In genomic region chr10:46106410-46107255, GRCh38 we compare ENCODE assay signal across 8 cellular contexts.
DNase-seq lines count a peak whose midpoint lies in the region; ATAC-seq, FAIRE-seq and TF ChIP-seq lines count a peak whose summit lies in the region.

No MANE protein-coding gene starts in this region.

- SMC1A ChIA-PET in GM12878 (lab: Charles Lee; ENCODE audit: uncharacterized antibody, unreplicated experiment), result no interaction called here

- BruUV-seq in Calu3 (replicated peaks; lab: Mats Ljungman, UMichigan) (no TSS peak), GM12878 (replicated peaks; lab: Mats Ljungman, UMichigan) (no TSS peak)

- H2AFZ ChIP-seq in GM12878 (ENCODE audit: control insufficient read depth, low read depth, low read length) (peak overlapping the region; percentile 25), hepatocyte (peak overlapping the region; percentile 34)

- CTCF ChIA-PET in Calu3 (lab: Charles Lee), result interaction anchor here (1.6 kb wide), 1 partner anchor 176 kb away, joined by 8 read pairs; no protein-coding TSS in a partner anchor
- CTCF ChIA-PET in GM12878 (lab: Yijun Ruan, JAX), result no interaction called here

- TF ChIP-seq POLR2A in GM12878 (IDR thresholded peaks at IDR 0.05; ENCODE audit: low read depth, low read length), result no peak
- peak; percentile 36 for TF ChIP-seq POLR2A in prostate gland (IDR thresholded peaks at IDR 0.05)

- no peaks in the 10 kb centered on the region for H3K4me1 ChIP-seq in SJCRH30
- no peaks in the 10 kb centered on the region for H3K4me1 ChIP-seq in GM12878 (ENCODE audit: control insufficient read depth, insufficient read depth, low read length)
- peaks cover 7% of the 10 kb centered on the region for H3K4me1 ChIP-seq in hepatocyte (ENCODE audit: insufficient read depth)
- H3K4me1 ChIP-seq in prostate gland (replicated peaks), result peaks cover 7% of the 10 kb centered on the region

- H3K79me2 ChIP-seq in GM12878 (ENCODE audit: control insufficient read depth, insufficient read depth, low read length), result no peaks in the 10 kb centered on the region
- H3K79me2 ChIP-seq in hepatocyte, result no peaks in the 10 kb centered on the region

- H3K27me3 ChIP-seq in SJCRH30 (no peaks in the 10 kb centered on the region), GM12878 (replicated peaks in 1 of 2; ENCODE audit: control insufficient read depth in 2 of 2, insufficient read depth in 2 of 2, low read length in 1 of 2) (peaks cover 0 to 5% of the 10 kb centered on the region in 2 experiments; a peak in 1 of 4 replicates), hepatocyte (peaks cover 6% of the 10 kb centered on the region), prostate gland (replicated peaks; ENCODE audit: insufficient read depth) (no peaks in the 10 kb centered on the region)

- ATAC-seq in GM19468 (IDR thresholded peaks at IDR 0.05; ENCODE audit: extremely low read depth, unreplicated experiment), result peak; percentile 24
- peak; percentile 96 for ATAC-seq in GM12878

- intact Hi-C loops in Calu3 (cut with micrococcal nuclease; ENCODE audit: unreplicated experiment), result no loop called here
- intact Hi-C loops in GM12878 (cut with micrococcal nuclease; ENCODE audit: unreplicated experiment), result no loop called here
- intact Hi-C loops in prostate gland (cut with DNase I), result no loop called here

- RAD21 ChIA-PET in GM12878 (lab: Charles Lee; ENCODE audit: unreplicated experiment), result no interaction called here

- no peak overlapping the region for H3K9ac ChIP-seq in GM12878 (ENCODE audit: control insufficient read depth, insufficient read depth, low read length)

- H4K20me1 ChIP-seq in GM12878 (ENCODE audit: control insufficient read depth, insufficient read depth) (no peaks in the 10 kb centered on the region), hepatocyte (ENCODE audit: insufficient read depth, poor library complexity, severe bottlenecking) (no peaks in the 10 kb centered on the region)

- H3K36me3 ChIP-seq in SJCRH30 (no peaks in the 10 kb centered on the region), GM12878 (ENCODE audit: control insufficient read depth in 2 of 2, insufficient read depth in 2 of 2, low read length in 1 of 2) (no peaks in the 10 kb centered on the region), hepatocyte (replicated peaks; ENCODE audit: insufficient read depth, low read depth) (no peaks in the 10 kb centered on the region), prostate gland (no peaks in the 10 kb centered on the region)

- H3K4me3 Mint-ChIP-seq in Calu3 (ENCODE audit: low read depth, unreplicated experiment), result peak overlapping the region; percentile 63

- TF ChIP-seq CTCF in Calu3 (IDR thresholded peaks at IDR 0.05; ENCODE audit: unreplicated experiment), result no peak
- no peak for TF ChIP-seq CTCF in GM12878 (IDR thresholded peaks at IDR 0.05 in 2 of 3, conservative IDR thresholded peaks at IDR 0.05 in 1 of 3; ENCODE audit: control insufficient read depth in 2 of 3, extremely low read depth in 1 of 3, insufficient read depth in 1 of 3, low read depth in 3 of 3, low read length in 3 of 3)
- no peak for TF ChIP-seq CTCF in hepatocyte (IDR thresholded peaks at IDR 0.05; ENCODE audit: poor library complexity)
- peak in 2 of 4 experiments; percentile 52 to 57 for TF ChIP-seq CTCF in prostate gland (IDR thresholded peaks at IDR 0.05)

- H3K4me3 ChIP-seq in SJCRH30, result peak overlapping the region; percentile 34
- peak overlapping the region; percentile 60; the same call in 1 of the 2 replicates for H3K4me3 ChIP-seq in GM12878
- peak overlapping the region; percentile 37 for H3K4me3 ChIP-seq in hepatocyte
- H3K4me3 ChIP-seq in prostate gland, result peak overlapping the region; percentile 36 to 50

- H3K27me3 Mint-ChIP-seq in Calu3 (ENCODE audit: unreplicated experiment), result peaks cover 36% of the 10 kb centered on the region

- H3K27ac Mint-ChIP-seq in Calu3 (ENCODE audit: unreplicated experiment), result peak overlapping the region; percentile 0

- peaks cover 7% of the 10 kb centered on the region for H3K36me3 Mint-ChIP-seq in Calu3 (ENCODE audit: insufficient read depth, unreplicated experiment)

- WGBS in GM12878 (ENCODE audit: insufficient coverage, insufficient replicate concordance, low lambda C conversion rate, missing lambda C conversion rate), result 5% methylated on average over 44 of the region's 55 CpGs
- 6% methylated on average over 38 of the region's 55 CpGs for WGBS in hepatocyte (ENCODE audit: low lambda C conversion rate, missing lambda C conversion rate)
- 3% methylated on average over 45 of the region's 55 CpGs for WGBS in prostate gland

- POLR2A ChIA-PET in GM12878 (lab: Charles Lee), result no interaction called here

- TF ChIP-seq EP300 in GM12878 (IDR thresholded peaks at IDR 0.05; ENCODE audit: borderline replicate concordance in 1 of 2, control insufficient read depth in 1 of 2, low read depth in 2 of 2, low read length in 2 of 2), result no peak

- in situ Hi-C loops in GM12878 (cut with MboI), result loop anchor here (5.0 kb wide), 2 partner anchors 176 to 1276 kb away; partner anchors contain the start of gene ZNF488

- H3K9me3 ChIP-seq in SJCRH30 (replicated peaks) (no peaks in the 10 kb centered on the region), GM12878 (replicated peaks; ENCODE audit: control insufficient read depth, insufficient read depth, low read length) (no peaks in the 10 kb centered on the region), hepatocyte (ENCODE audit: low read depth) (no peaks in the 10 kb centered on the region), prostate gland (no peaks in the 10 kb centered on the region)

- H3K4me1 Mint-ChIP-seq in Calu3 (ENCODE audit: low read depth, unreplicated experiment), result peaks cover 10% of the 10 kb centered on the region

- H3K27ac ChIP-seq in SJCRH30, result no peak overlapping the region
- H3K27ac ChIP-seq in GM12878 (ENCODE audit: control insufficient read depth, insufficient read depth), result no peak overlapping the region
- no peak overlapping the region for H3K27ac ChIP-seq in hepatocyte
- peak overlapping the region; percentile 86 to 87 for H3K27ac ChIP-seq in prostate gland

- FAIRE-seq in GM12878 (lab: Jason Lieb, UNC), result no peak

- TF ChIP-seq RAD21 in GM12878 (IDR thresholded peaks at IDR 0.05; ENCODE audit: insufficient read depth, low read depth, low read length), result no peak

- no peaks in the 10 kb centered on the region for H3K9me3 Mint-ChIP-seq in Calu3 (ENCODE audit: low read depth, unreplicated experiment)

- DNase-seq in Calu3 (peak; percentile 73), HK-2 (ENCODE audit: unreplicated experiment) (peak; percentile 63), SJCRH30 (peak in 1 of 2 experiments; percentile 10), GM12878 (ENCODE audit: low read depth, low spot score) (no peak), hepatocyte (ENCODE audit: low spot score) (peak; percentile 71), prostate gland (ENCODE audit: low spot score) (peak; percentile 59), amniotic stem cell (lab: John Stamatoyannopoulos, UW) (no peak)

- H3K9me2 ChIP-seq in hepatocyte (replicated peaks; ENCODE audit: insufficient read depth), result no peaks in the 10 kb centered on the region

- H3K4me2 ChIP-seq in GM12878 (ENCODE audit: control insufficient read depth, insufficient read depth) (peak overlapping the region; percentile 58), hepatocyte (peak overlapping the region; percentile 85)

TF ChIP-seq in GM12878, 131 proteins besides CTCF, POLR2A, EP300 and RAD21 (continues in another document):
- no peak for TF ChIP-seq RUNX3 (IDR thresholded peaks at IDR 0.05; ENCODE audit: low read length)
- no peak for TF ChIP-seq REST (IDR thresholded peaks at IDR 0.05; ENCODE audit: low read depth, low read length)
- no peak for TF ChIP-seq ZNF24 (IDR thresholded peaks at IDR 0.05)
- TF ChIP-seq RAD51 (IDR thresholded peaks at IDR 0.05), result no peak

Comparison
In these comparisons a context has a peak if more than half of its experiments do, and no peak if none do; other contexts are left out.
1. DNase-seq: peak in Calu3 (single experiment), HK-2 (single experiment), hepatocyte (single experiment) and prostate gland (single experiment); none in GM12878 (single experiment) and amniotic stem cell (single experiment).
2. H3K27ac ChIP-seq: peak in prostate gland (2 of 2); none in SJCRH30 (single experiment), GM12878 (single experiment) and hepatocyte (single experiment).
3. Peak in every context shown above with its lines, with median percentiles within 50 percentile points of each other: H3K4me3 ChIP-seq.